Comparison of ENCODE assay signal across 8 cellular contexts in the genomic region with DNA sequence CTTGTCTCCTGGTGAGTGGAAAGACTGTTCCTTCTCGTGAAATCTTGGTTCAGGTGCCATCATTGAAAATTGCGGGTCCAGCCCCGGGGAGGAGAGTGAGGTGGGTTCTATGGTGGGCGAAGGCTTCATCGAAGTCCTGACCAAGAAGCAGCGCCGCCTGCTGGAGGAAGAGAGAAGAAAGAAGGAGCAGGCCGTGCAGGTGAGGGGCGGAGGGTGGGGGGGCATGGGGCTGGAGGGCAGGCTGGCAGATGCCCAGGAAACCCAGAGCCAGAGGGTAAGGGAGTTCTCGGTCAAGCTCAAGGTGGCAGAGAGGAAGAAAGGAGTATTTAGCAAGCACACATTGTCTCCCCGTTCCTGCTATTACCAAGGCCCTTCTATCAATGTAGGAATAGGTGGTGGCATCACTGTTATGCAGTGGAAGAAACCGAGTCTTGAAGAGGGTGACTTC. TPM values are rescaled to one million over a fixed set of nuclear protein-coding genes. Genes with fewer than 3 reads are reported as not detected.
DNase-seq lines count a peak whose midpoint lies in the region; ATAC-seq and TF ChIP-seq lines count a peak whose summit lies in the region.

No MANE protein-coding gene starts in this region.

- H3K9ac ChIP-seq in H9 (ENCODE audit: extremely low read depth, insufficient read length, low read length): no peak overlapping the region

- no peak overlapping the region for H2AK5ac ChIP-seq in H9 (ENCODE audit: insufficient read length, low read length)

- CTCF ChIA-PET in AG04449 (lab: Yijun Ruan, JAX): interaction anchor here (0.6 to 12.9 kb wide), 19 partner anchors 8 to 129 kb away, joined by 3 to 119 read pairs (median 5); no protein-coding TSS in a partner anchor

- H2BK120ac ChIP-seq in H9 (ENCODE audit: low read depth, low read length, poor library complexity, severe bottlenecking): no peak overlapping the region

- TF ChIP-seq POLR2A in suprapubic skin (IDR thresholded peaks at IDR 0.05): no peak

- peaks cover 96% of the 10 kb centered on the region for H3K36me3 ChIP-seq in suprapubic skin

- H2AFZ ChIP-seq in H9 (ENCODE audit: low read length): no peak overlapping the region

- no peak overlapping the region for H3K18ac ChIP-seq in H9 (ENCODE audit: insufficient read length, low read depth, low read length)

- no peaks in the 10 kb centered on the region for H3K9me3 Mint-ChIP-seq in H9

- peak; percentile 57 for TF ChIP-seq CTCF in AG04449 (IDR thresholded peaks at IDR 0.05; ENCODE audit: insufficient read depth, low read length, missing control alignments)
- TF ChIP-seq CTCF in H9 (conservative IDR thresholded peaks at IDR 0.05): peak; percentile 75
- peak; percentile 62 for TF ChIP-seq CTCF in astrocyte of the spinal cord (IDR thresholded peaks at IDR 0.05; ENCODE audit: low read depth, low read length)
- TF ChIP-seq CTCF in suprapubic skin (IDR thresholded peaks at IDR 0.05): peak in 1 of 2 donors; percentile 45

- no peak overlapping the region for H4K5ac ChIP-seq in H9 (ENCODE audit: insufficient read length, low read depth, low read length)

- no peak overlapping the region for H3K23ac ChIP-seq in H9 (ENCODE audit: insufficient read length, low read depth, low read length)

- no peaks in the 10 kb centered on the region for H3K23me2 ChIP-seq in H9 (ENCODE audit: insufficient read length, low read depth, low read length, poor library complexity, severe bottlenecking)

- H3K9me3 ChIP-seq in H9 (ENCODE audit: control insufficient read depth, low read depth, low read length) (no peaks in the 10 kb centered on the region), suprapubic skin (no peaks in the 10 kb centered on the region)

- no peak overlapping the region for H4K8ac ChIP-seq in H9 (replicated peaks; ENCODE audit: insufficient read length, low read depth, low read length)

- no peak overlapping the region for H3K4me3 Mint-ChIP-seq in H9

- in situ Hi-C loops in astrocyte of the spinal cord (cut with HindIII; ENCODE audit: low sequenced_read_pairs): no loop called here

- no peak overlapping the region for H3K14ac ChIP-seq in H9 (ENCODE audit: insufficient read depth, low read length)

- peaks cover 2% of the 10 kb centered on the region; the same call in 1 of the 2 replicates for H3K27me3 Mint-ChIP-seq in H9 (ENCODE audit: low read depth)

- H4K20me1 ChIP-seq in H9 (ENCODE audit: control insufficient read depth, insufficient read depth, insufficient read length): no peaks in the 10 kb centered on the region

- no peak overlapping the region for H2BK20ac ChIP-seq in H9 (ENCODE audit: low read depth, low read length, poor library complexity, severe bottlenecking)

- H3K36me3 Mint-ChIP-seq in H9 (ENCODE audit: insufficient read depth in 1 of 3, low read depth in 3 of 3): peaks cover 66 to 95% (median 94%) of the 10 kb centered on the region in 3 experiments

- no peak overlapping the region for H3K4me3 ChIP-seq in AG04449 (ENCODE audit: low read depth, low read length)
- H3K4me3 ChIP-seq in astrocyte of the spinal cord (ENCODE audit: low read depth, low read length): no peak overlapping the region
- no peak overlapping the region for H3K4me3 ChIP-seq in suprapubic skin

- WGBS in H9 (ENCODE audit: extremely low coverage, insufficient read length, low lambda C conversion rate): no CpG with 5 or more reads among the region's 12 CpGs
- 51% methylated on average over 12 of the region's 12 CpGs for WGBS in suprapubic skin

- H3K4me1 ChIP-seq in H9 (ENCODE audit: insufficient read depth, low read length) (no peaks in the 10 kb centered on the region), suprapubic skin (peaks cover 35% of the 10 kb centered on the region)

- no peak overlapping the region for H3T11ph ChIP-seq in H9 (ENCODE audit: low read length)

- no peak overlapping the region for H3K56ac ChIP-seq in H9 (ENCODE audit: insufficient read length, low read depth, low read length)

- H3K27ac ChIP-seq in H9 (ENCODE audit: insufficient read length, low read depth, low read length) (no peak overlapping the region), suprapubic skin (no peak overlapping the region)

- H3K4me2 ChIP-seq in H9 (ENCODE audit: insufficient read depth, insufficient read length, low read length): no peak overlapping the region

- DNase-seq in AG04449 (ENCODE audit: low read depth, low spot score): no peak
- DNase-seq in H9: peak; percentile 74
- peak; percentile 59 for DNase-seq in T-helper 9 cell
- DNase-seq in astrocyte of the spinal cord (ENCODE audit: low read depth, low spot score): peak; percentile 26
- peak; percentile 86 for DNase-seq in left kidney (ENCODE audit: low read depth, low spot score)
- peak; percentile 75 for DNase-seq in stimulated activated CD8-positive, alpha-beta memory T cell treated with anti-CD3 and anti-CD28 coated beads, Interleukin-4, amount 100 ng/mL, for 48 hours
- DNase-seq in suprapubic skin (ENCODE audit: low spot score in 2 of 2): no peak

- no peaks in the 10 kb centered on the region for H3K79me2 ChIP-seq in H9 (ENCODE audit: insufficient read depth, low read length)

- H2BK15ac ChIP-seq in H9 (ENCODE audit: low read depth, low read length): no peak overlapping the region

- H3K4me1 Mint-ChIP-seq in H9: peaks cover 0 to 3% of the 10 kb centered on the region in 2 experiments; a peak in 1 of 4 replicates

- no peak overlapping the region for H2BK5ac ChIP-seq in H9 (ENCODE audit: insufficient read length, low read length)

- POLR2A ChIA-PET in AG04449 (lab: Yijun Ruan, JAX): no interaction called here

- H3K27ac Mint-ChIP-seq in H9: peak overlapping the region; percentile 74 to 97 (median 78); a peak in 5 of 7 replicates

- no peaks in the 10 kb centered on the region for H3K79me1 ChIP-seq in H9 (ENCODE audit: insufficient read depth, low read depth, low read length, poor library complexity, severe bottlenecking)

- no peak overlapping the region for H3K4ac ChIP-seq in H9 (ENCODE audit: low read depth, low read length)

- TF ChIP-seq EP300 in suprapubic skin (IDR thresholded peaks at IDR 0.05): no peak

- H3K27me3 ChIP-seq in H9 (ENCODE audit: insufficient read depth, low read length): no peaks in the 10 kb centered on the region
- no peaks in the 10 kb centered on the region for H3K27me3 ChIP-seq in suprapubic skin

- no peak overlapping the region for H2BK12ac ChIP-seq in H9 (ENCODE audit: insufficient read length, low read depth, low read length)

- no peak for ATAC-seq in HG03097 (IDR thresholded peaks at IDR 0.05; ENCODE audit: low FRiP score, unreplicated experiment)

- no peak overlapping the region for H4K91ac ChIP-seq in H9 (ENCODE audit: insufficient read length, low read depth, low read length)

RNA-seq across cellular contexts. Expression of gene POMT1, which starts 24.3 kb away (rescaled TPM):
- total RNA-seq in H9 (2021): 34.0 and 34.1 TPM in 2 replicates
- 10 to 100 TPM; 16.6 to 62.0 (median 34.1) TPM for total RNA-seq in suprapubic skin

RNA-seq across cellular contexts. Expression of gene UCK1, which starts 52.6 kb away (rescaled TPM):
- 51.2 and 54.2 TPM in 2 replicates for total RNA-seq in H9 (2021)
- total RNA-seq in suprapubic skin: 10 to 100 TPM; 20.0 to 28.0 (median 26.6) TPM

Comparison
In these comparisons a context has a peak if more than half of its experiments do, and no peak if none do; other contexts are left out.
1. DNase-seq: peak in H9 (single experiment), T-helper 9 cell (single experiment), astrocyte of the spinal cord (single experiment), left kidney (single experiment) and stimulated activated CD8-positive, alpha-beta memory T cell treated with anti-CD3 and anti-CD28 coated beads, Interleukin-4, amount 100 ng/mL, for 48 hours (single experiment); none in AG04449 (single experiment) and suprapubic skin (0 of 2).